1 cellular context compared by ENCODE assay signal in genomic region chr3:47365213-47366153, GRCh38.
TF ChIP-seq lines count a peak whose summit lies in the region.

No MANE protein-coding gene starts in this region.

TF ChIP-seq in K562, 482 proteins besides CTCF, POLR2A, EP300 and RAD21 (continued from another document):
- TF ChIP-seq, protein P1, sequence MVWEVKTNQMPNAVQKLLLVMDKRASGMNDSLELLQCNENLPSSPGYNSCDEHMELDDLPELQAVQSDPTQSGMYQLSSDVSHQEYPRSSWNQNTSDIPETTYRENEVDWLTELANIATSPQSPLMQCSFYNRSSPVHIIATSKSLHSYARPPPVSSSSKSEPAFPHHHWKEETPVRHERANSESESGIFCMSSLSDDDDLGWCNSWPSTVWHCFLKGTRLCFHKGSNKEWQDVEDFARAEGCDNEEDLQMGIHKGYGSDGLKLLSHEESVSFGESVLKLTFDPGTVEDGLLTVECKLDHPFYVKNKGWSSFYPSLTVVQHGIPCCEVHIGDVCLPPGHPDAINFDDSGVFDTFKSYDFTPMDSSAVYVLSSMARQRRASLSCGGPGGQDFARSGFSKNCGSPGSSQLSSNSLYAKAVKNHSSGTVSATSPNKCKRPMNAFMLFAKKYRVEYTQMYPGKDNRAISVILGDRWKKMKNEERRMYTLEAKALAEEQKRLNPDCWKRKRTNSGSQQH (CRISPR knock-in tag; IDR thresholded peaks at IDR 0.05) = no peak
- TF ChIP-seq, protein P2, sequence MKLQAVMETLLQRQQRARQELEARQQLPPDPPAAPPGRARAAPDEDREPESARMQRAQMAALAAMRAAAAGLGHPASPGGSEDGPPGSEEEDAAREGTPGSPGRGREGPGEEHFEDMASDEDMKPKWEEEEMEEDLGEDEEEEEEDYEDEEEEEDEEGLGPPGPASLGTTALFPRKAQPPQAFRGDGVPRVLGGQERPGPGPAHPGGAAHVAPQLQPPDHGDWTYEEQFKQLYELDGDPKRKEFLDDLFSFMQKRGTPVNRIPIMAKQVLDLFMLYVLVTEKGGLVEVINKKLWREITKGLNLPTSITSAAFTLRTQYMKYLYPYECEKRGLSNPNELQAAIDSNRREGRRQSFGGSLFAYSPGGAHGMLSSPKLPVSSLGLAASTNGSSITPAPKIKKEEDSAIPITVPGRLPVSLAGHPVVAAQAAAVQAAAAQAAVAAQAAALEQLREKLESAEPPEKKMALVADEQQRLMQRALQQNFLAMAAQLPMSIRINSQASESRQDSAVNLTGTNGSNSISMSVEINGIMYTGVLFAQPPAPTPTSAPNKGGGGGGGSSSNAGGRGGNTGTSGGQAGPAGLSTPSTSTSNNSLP (IDR thresholded peaks at IDR 0.05; ENCODE audit: borderline replicate concordance, low read depth, low read length) = no peak
- TF ChIP-seq, protein P3, sequence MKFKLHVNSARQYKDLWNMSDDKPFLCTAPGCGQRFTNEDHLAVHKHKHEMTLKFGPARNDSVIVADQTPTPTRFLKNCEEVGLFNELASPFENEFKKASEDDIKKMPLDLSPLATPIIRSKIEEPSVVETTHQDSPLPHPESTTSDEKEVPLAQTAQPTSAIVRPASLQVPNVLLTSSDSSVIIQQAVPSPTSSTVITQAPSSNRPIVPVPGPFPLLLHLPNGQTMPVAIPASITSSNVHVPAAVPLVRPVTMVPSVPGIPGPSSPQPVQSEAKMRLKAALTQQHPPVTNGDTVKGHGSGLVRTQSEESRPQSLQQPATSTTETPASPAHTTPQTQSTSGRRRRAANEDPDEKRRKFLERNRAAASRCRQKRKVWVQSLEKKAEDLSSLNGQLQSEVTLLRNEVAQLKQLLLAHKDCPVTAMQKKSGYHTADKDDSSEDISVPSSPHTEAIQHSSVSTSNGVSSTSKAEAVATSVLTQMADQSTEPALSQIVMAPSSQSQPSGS (CRISPR knock-in tag; IDR thresholded peaks at IDR 0.05) = no peak
- no peak for TF ChIP-seq AFF1 (IDR thresholded peaks at IDR 0.05; ENCODE audit: low read depth in 1 of 2, partially characterized antibody in 2 of 2)
- no peak for TF ChIP-seq RBM25 (IDR thresholded peaks at IDR 0.05; ENCODE audit: low read depth, low read length, severe bottlenecking)
TF ChIP-seq in K562: peak in this region for 0.
